In genomic region chr5:139177809-139178581, GRCh38 we compare ENCODE assay signal across 8 cellular contexts. TPM values are rescaled to one million over a fixed set of nuclear protein-coding genes. Genes with fewer than 3 reads are reported as not detected.
DNase-seq lines count a peak whose midpoint lies in the region; ATAC-seq and TF ChIP-seq lines count a peak whose summit lies in the region.

No MANE protein-coding gene starts in this region.

- H3K27me3 ChIP-seq in heart left ventricle (no peaks in the 10 kb centered on the region), stomach smooth muscle (ENCODE audit: control insufficient read depth in 1 of 2, insufficient read depth in 2 of 2, low read length in 2 of 2) (no peaks in the 10 kb centered on the region), PC-3 (ENCODE audit: low read length) (no peaks in the 10 kb centered on the region)

- H3K79me2 ChIP-seq in PC-3 (ENCODE audit: low read length): no peaks in the 10 kb centered on the region

- peaks cover 0 to 60% (median 43%) of the 10 kb centered on the region in 12 donors for H3K4me1 ChIP-seq in heart left ventricle
- peaks cover 47% of the 10 kb centered on the region for H3K4me1 ChIP-seq in stomach smooth muscle (ENCODE audit: control insufficient read depth, insufficient read depth, low read length)
- no peaks in the 10 kb centered on the region; the same call in 1 of the 2 replicates for H3K4me1 ChIP-seq in PC-3 (ENCODE audit: insufficient read depth, low read length)

- TF ChIP-seq POLR2A in heart left ventricle (IDR thresholded peaks at IDR 0.05): no peak

- H3K4me3 ChIP-seq in heart left ventricle: no peak overlapping the region
- peak overlapping the region in 1 of 2 donors; percentile 17 for H3K4me3 ChIP-seq in stomach smooth muscle (ENCODE audit: low read length in 2 of 2)
- H3K4me3 ChIP-seq in PC-3 (ENCODE audit: low read length): no peak overlapping the region

- peak; percentile 10 for DNase-seq in COLO668 (lab: John Stamatoyannopoulos, UW; ENCODE audit: unreplicated experiment)
- DNase-seq in NOMO-1 treated with dmso at 0.1 percent for 144 hours (lab: John Stamatoyannopoulos, UW; ENCODE audit: unreplicated experiment): peak; percentile 34
- DNase-seq in heart left ventricle: peak; percentile 55 to 78 (median 71)
- DNase-seq in PC-3: no peak
- DNase-seq in occipital lobe (lab: John Stamatoyannopoulos, UW): no peak

- intact Hi-C loops in heart left ventricle (cut with DNase I) (loop anchor here in 1 of 10 donors (5.0 kb wide), 1 partner anchor 36 kb away; no protein-coding TSS in a partner anchor), PC-3 (cut with micrococcal nuclease) (no loop called here)

- no TSS peak for BruUV-seq in PC-3 (replicated peaks; lab: Mats Ljungman, UMichigan)

- POLR2A ChIA-PET in PC-3 (lab: Charles Lee; ENCODE audit: unreplicated experiment): no interaction called here

- H3K27ac ChIP-seq in heart left ventricle: peak overlapping the region; percentile 10 to 85 (median 76)
- peak overlapping the region; percentile 75 for H3K27ac ChIP-seq in stomach smooth muscle (ENCODE audit: low read length)
- H3K27ac ChIP-seq in PC-3 (ENCODE audit: low read length): no peak overlapping the region

- 30 to 59% (median 50%) methylated on average over 1 of the region's 1 CpG for WGBS in heart left ventricle, 4 donors

- H3K9me2 ChIP-seq in PC-3 (replicated peaks; ENCODE audit: low read length): no peaks in the 10 kb centered on the region

- no peaks in the 10 kb centered on the region for H4K20me1 ChIP-seq in PC-3 (ENCODE audit: low read length)

- CTCF ChIA-PET in PC-3 (lab: Charles Lee): no interaction called here

- H3K9me3 ChIP-seq in heart left ventricle (peaks cover 0 to 4% (median 0%) of the 10 kb centered on the region in 12 donors), stomach smooth muscle (ENCODE audit: control insufficient read depth in 2 of 2, low read length in 2 of 2) (no peaks in the 10 kb centered on the region), PC-3 (ENCODE audit: low read length) (no peaks in the 10 kb centered on the region)

- H3K36me3 ChIP-seq in heart left ventricle (no peaks in the 10 kb centered on the region), stomach smooth muscle (ENCODE audit: control insufficient read depth in 2 of 2, insufficient read depth in 2 of 2, low read length in 2 of 2) (no peaks in the 10 kb centered on the region), PC-3 (ENCODE audit: low read depth, low read length) (no peaks in the 10 kb centered on the region)

- H3K4me2 ChIP-seq in PC-3 (ENCODE audit: low read length): no peak overlapping the region

- H3K9ac ChIP-seq in stomach smooth muscle (ENCODE audit: low read length in 2 of 2): peak overlapping the region in 1 of 2 donors; percentile 41
- no peak overlapping the region for H3K9ac ChIP-seq in PC-3 (ENCODE audit: low read length)

- no peak overlapping the region for H2AFZ ChIP-seq in PC-3 (ENCODE audit: low read length)

- ATAC-seq in HG02763 (IDR thresholded peaks at IDR 0.05; ENCODE audit: unreplicated experiment) (peak; percentile 44), heart left ventricle (peak; percentile 93 to 97 (median 96)), PC-3 (no peak), GM21717 (IDR thresholded peaks at IDR 0.05; ENCODE audit: unreplicated experiment) (no peak)

- TF ChIP-seq CTCF in heart left ventricle (IDR thresholded peaks at IDR 0.05) (no peak), PC-3 (conservative IDR thresholded peaks at IDR 0.05; ENCODE audit: low read depth, low read length) (no peak)

- no peaks in the 10 kb centered on the region for H3F3A ChIP-seq in PC-3 (ENCODE audit: low read length, unreplicated experiment)

RNA-seq across cellular contexts. Expression of gene SIL1, which starts 20.2 kb away (rescaled TPM):
- total RNA-seq in heart left ventricle (100 to 1,000 TPM in 1 of 9 donors, 10 to 100 TPM in 8; 33.8 to 341 (median 39.8) TPM), PC-3 (2014; rRNA removed) (7.9 and 17.2 TPM in 2 replicates), occipital lobe (11.7 TPM)
- 10 to 100 TPM; 42.2 to 56.3 TPM for polyA plus RNA-seq in heart left ventricle

Comparison
In these comparisons a context has a peak if more than half of its experiments do, and no peak if none do; other contexts are left out.
1. DNase-seq: peak in COLO668 (single experiment), NOMO-1 treated with dmso at 0.1 percent for 144 hours (single experiment) and heart left ventricle (5 of 5); none in PC-3 (single experiment) and occipital lobe (single experiment).
2. ATAC-seq: peak in HG02763 (single experiment) and heart left ventricle (4 of 4); none in PC-3 (single experiment) and GM21717 (single experiment).